In the genomic region with DNA sequence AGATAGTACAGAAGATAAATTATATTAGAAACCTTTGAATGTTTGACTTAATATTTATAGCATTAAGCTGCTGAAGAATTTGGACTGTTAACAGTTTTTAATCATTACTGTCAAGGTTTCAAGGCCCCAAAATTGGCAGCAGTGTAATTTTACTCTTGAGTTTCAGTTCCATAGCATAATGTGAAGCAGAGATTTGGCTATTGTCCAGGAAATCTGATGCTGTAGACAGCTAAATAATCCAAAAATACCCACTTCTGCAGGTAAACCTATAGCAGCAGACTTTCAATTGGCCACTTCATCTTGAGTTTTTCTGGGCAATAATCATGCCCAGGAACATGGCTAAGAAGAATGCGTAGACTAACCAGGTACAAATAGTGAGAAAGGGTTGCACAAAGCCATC, we compare ENCODE assay signal across 21 cellular contexts.
DNase-seq lines count a peak whose midpoint lies in the region; ATAC-seq and TF ChIP-seq lines count a peak whose summit lies in the region.
"Had no signal": no experiment of that assay in that cellular context is flagged by ENCODE, and none has a peak within 500 bp of the region (broad histone marks: within the 10 kb centered on the region; RNA-seq: fewer than 3 reads in every experiment).

No MANE protein-coding gene starts in this region.

- TF ChIP-seq CTCF in GM12865 (IDR thresholded peaks at IDR 0.05; ENCODE audit: insufficient read depth, low read depth, low read length, missing control alignments) (no peak), OCI-LY3 (IDR thresholded peaks at IDR 0.05; ENCODE audit: low read depth, low read length) (no peak)

- H3K27me3 ChIP-seq in OCI-LY3 (ENCODE audit: low read depth, low read length): no peaks in the 10 kb centered on the region
- H3K27me3 ChIP-seq: neural progenitor cell, thyroid gland had no signal

- H3K36me3 ChIP-seq in OCI-LY3 (replicated peaks; ENCODE audit: low read depth, low read length): no peaks in the 10 kb centered on the region
- H3K36me3 ChIP-seq: neural progenitor cell, thyroid gland had no signal

- ATAC-seq in GM18868 (IDR thresholded peaks at IDR 0.05; ENCODE audit: unreplicated experiment): peak; percentile 75
- ATAC-seq: esophagus mucosa, left colon, sciatic nerve had no signal

- no peaks in the 10 kb centered on the region for H3K79me2 ChIP-seq in OCI-LY3 (ENCODE audit: low read length)

- H4K20me1 ChIP-seq in OCI-LY3 (ENCODE audit: insufficient read depth, low read length): no peaks in the 10 kb centered on the region

- DNase-seq in GM12865 (ENCODE audit: low read depth) (peak; percentile 52), NCI-H1105 (lab: John Stamatoyannopoulos, UW) (peak; percentile 31), NCI-H2107 (lab: John Stamatoyannopoulos, UW) (no peak), NCI-H2081 (lab: John Stamatoyannopoulos, UW) (no peak)
- no peak for DNase-seq in activated effector memory CD4-positive, alpha-beta T cell treated with Interleukin-2 at 50 U/mL for 16 hours
- DNase-seq: activated B cell treated with CpG ODN at 0.5 μM for 24 hours, foreskin melanocyte, KBM-7, left colon, NCI-H2029, NCI-H526 treated with DMSO at 0.1 percent for 48 hours, PC-9, SHP77, T1000, thyroid gland had no signal

- no peak overlapping the region for H3K9ac ChIP-seq in OCI-LY3 (ENCODE audit: low read length)
- H3K9ac ChIP-seq: neural progenitor cell had no signal

- H3K4me3 ChIP-seq in GM12865 (ENCODE audit: low read depth, low read length) (no peak overlapping the region), OCI-LY3 (ENCODE audit: low read length) (no peak overlapping the region)
- H3K4me3 ChIP-seq: coronary artery, neural progenitor cell, PC-9, thyroid gland had no signal

- no peak overlapping the region for H2AFZ ChIP-seq in OCI-LY3 (ENCODE audit: low read depth, low read length)
- H2AFZ ChIP-seq: neural progenitor cell, PC-9 had no signal

- H3K27ac ChIP-seq in OCI-LY3 (ENCODE audit: low read length): no peak overlapping the region
- H3K27ac ChIP-seq: coronary artery, neural progenitor cell, PC-9, thyroid gland had no signal

- H3K4me2 ChIP-seq in OCI-LY3 (ENCODE audit: low read length): peak overlapping the region; percentile 3; the same call in 1 of the 2 replicates
- H3K4me2 ChIP-seq: neural progenitor cell, PC-9 had no signal

- H3K4me1 ChIP-seq in OCI-LY3 (ENCODE audit: low read length): peaks cover 13% of the 10 kb centered on the region
- H3K4me1 ChIP-seq: neural progenitor cell, thyroid gland had no signal

- H3K9me3 ChIP-seq in OCI-LY3 (ENCODE audit: insufficient read depth, low read length): no peaks in the 10 kb centered on the region
- H3K9me3 ChIP-seq: thyroid gland had no signal

Comparison
In these comparisons a context has a peak if more than half of its experiments do, and no peak if none do; other contexts are left out.
1. DNase-seq: peak in GM12865 (single experiment) and NCI-H1105 (single experiment); none in NCI-H2107 (single experiment), activated effector memory CD4-positive, alpha-beta T cell treated with Interleukin-2 at 50 U/mL for 16 hours (single experiment) and NCI-H2081 (0 of 2).